In the genomic region with DNA sequence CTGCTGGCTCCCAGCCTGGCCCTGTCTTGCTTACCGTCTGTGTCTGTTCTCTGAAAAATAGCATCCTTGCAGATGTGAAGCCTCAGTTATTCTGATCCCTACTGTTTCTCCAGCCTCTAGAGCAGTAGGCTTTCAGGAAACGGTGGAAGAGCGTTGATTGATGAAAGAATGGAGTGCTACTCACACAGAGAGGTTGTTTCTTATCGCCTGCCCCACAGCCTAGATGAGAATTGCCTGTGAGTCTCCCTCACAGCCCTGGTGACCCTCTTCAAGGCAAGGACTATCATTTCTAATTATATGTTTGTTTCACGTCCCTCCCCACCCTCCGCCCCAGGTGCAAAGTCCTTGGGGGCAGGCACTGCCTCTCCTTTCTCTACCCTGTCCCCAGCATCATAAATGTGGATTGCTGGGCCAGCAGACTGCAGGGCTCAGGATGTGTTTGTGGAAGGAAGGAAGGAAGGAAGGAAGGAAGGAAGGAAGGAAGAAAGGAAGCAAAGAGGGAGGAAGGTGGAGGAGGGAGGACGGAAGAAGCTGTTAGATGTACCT, we compare ENCODE assay signal across 21 cellular contexts.
"Had no signal": no experiment of that assay in that cellular context is flagged by ENCODE, and none has a peak within 500 bp of the region (broad histone marks: within the 10 kb centered on the region; RNA-seq: fewer than 3 reads in every experiment).

No MANE protein-coding gene starts in this region.

- H3K4me1 Mint-ChIP-seq: memory B cell; stimulated activated naive B cell treated with anti-CD40 and anti-IgM and Interleukin-4, amounts not matched to agents 10 μg/mL and 1 μg/mL and 100 μg/mL, for 72 hours; stimulated activated naive CD8-positive, alpha-beta T cell treated with anti-CD3 and anti-CD28 coated beads, Interleukin-15, amount 100 ng/mL, for 72 hours had no signal

- H3K36me3 ChIP-seq: gastrocnemius medialis, heart right ventricle, left ventricle myocardium inferior, lower lobe of right lung, right lobe of liver, spleen had no signal

- H3K27me3 ChIP-seq: right lobe of liver had no signal

- DNase-seq: effector CD8-positive, alpha-beta T cell; gastrocnemius medialis; heart right ventricle; islet precursor cell; left ventricle myocardium inferior; lower lobe of right lung; psoas muscle; retina; right lobe of liver; spleen; stimulated activated CD4-positive, alpha-beta T cell treated with anti-CD3 and anti-CD28 coated beads, Interleukin-15, amount 100 ng/mL, for 24 hours; stimulated activated CD4-positive, alpha-beta T cell treated with anti-CD3 and anti-CD28 coated beads, Interleukin-1b, Interleukin-23, amount 100 ng/mL, for 48 hours; stimulated activated CD4-positive, alpha-beta T cell treated with anti-CD3 and anti-CD28 coated beads, Interleukin-4, amount 100 ng/mL, for 4 hours; stimulated activated naive B cell treated with anti-CD40 and anti-IgM and Interleukin-4, amounts not matched to agents 10 μg/mL and 1 μg/mL and 100 μg/mL, for 72 hours; stimulated activated naive CD8-positive, alpha-beta T cell treated with anti-CD3 and anti-CD28 coated beads, Interleukin-15, amount 100 ng/mL, for 72 hours had no signal

- H3K27ac ChIP-seq: coronary artery, gastrocnemius medialis, heart right ventricle, left ventricle myocardium inferior, lower lobe of right lung, psoas muscle, right lobe of liver, spleen had no signal

- H3K4me1 ChIP-seq: gastrocnemius medialis, heart right ventricle, left ventricle myocardium inferior, lower lobe of right lung, psoas muscle, right lobe of liver, spleen had no signal

- H3K4me3 Mint-ChIP-seq: memory B cell; mesothelial cell of epicardium; natural killer cell treated with Interleukin-12 subunit alpha and Interleukin-12 subunit beta and Interleukin-15 and Interleukin-18, amount 100 ng/mL, for 72 hours; stimulated activated naive B cell treated with anti-CD40 and anti-IgM and Interleukin-4, amounts not matched to agents 10 μg/mL and 1 μg/mL and 100 μg/mL, for 72 hours; stimulated activated naive CD8-positive, alpha-beta T cell treated with anti-CD3 and anti-CD28 coated beads, Interleukin-15, amount 100 ng/mL, for 72 hours; type B pancreatic cell had no signal

- H3K4me3 ChIP-seq: coronary artery, gastrocnemius medialis, heart right ventricle, left ventricle myocardium inferior, lower lobe of right lung, psoas muscle, right lobe of liver, spleen had no signal

- H3K36me3 Mint-ChIP-seq: memory B cell; mesothelial cell of epicardium; natural killer cell treated with Interleukin-12 subunit alpha and Interleukin-12 subunit beta and Interleukin-15 and Interleukin-18, amount 100 ng/mL, for 72 hours; stimulated activated naive B cell treated with anti-CD40 and anti-IgM and Interleukin-4, amounts not matched to agents 10 μg/mL and 1 μg/mL and 100 μg/mL, for 72 hours; type B pancreatic cell had no signal

- ATAC-seq: esophagus mucosa; gastrocnemius medialis; heart right ventricle; lower lobe of right lung; natural killer cell treated with Interleukin-12 subunit alpha and Interleukin-12 subunit beta and Interleukin-15 and Interleukin-18, amount 100 ng/mL, for 72 hours; psoas muscle; right lobe of liver; stimulated activated naive B cell treated with anti-CD40 and anti-IgM and Interleukin-4, amounts not matched to agents 10 μg/mL and 1 μg/mL and 100 μg/mL, for 72 hours; stimulated activated naive CD8-positive, alpha-beta T cell treated with anti-CD3 and anti-CD28 coated beads, Interleukin-15, amount 100 ng/mL, for 72 hours had no signal

- H3K9me3 ChIP-seq: gastrocnemius medialis, heart right ventricle, left ventricle myocardium inferior, lower lobe of right lung, psoas muscle, right lobe of liver, spleen had no signal

- H3K9me3 Mint-ChIP-seq: memory B cell; mesothelial cell of epicardium; natural killer cell treated with Interleukin-12 subunit alpha and Interleukin-12 subunit beta and Interleukin-15 and Interleukin-18, amount 100 ng/mL, for 72 hours; stimulated activated naive B cell treated with anti-CD40 and anti-IgM and Interleukin-4, amounts not matched to agents 10 μg/mL and 1 μg/mL and 100 μg/mL, for 72 hours; stimulated activated naive CD8-positive, alpha-beta T cell treated with anti-CD3 and anti-CD28 coated beads, Interleukin-15, amount 100 ng/mL, for 72 hours; type B pancreatic cell had no signal

- H3K27ac Mint-ChIP-seq: memory B cell; mesothelial cell of epicardium; natural killer cell treated with Interleukin-12 subunit alpha and Interleukin-12 subunit beta and Interleukin-15 and Interleukin-18, amount 100 ng/mL, for 72 hours; stimulated activated naive B cell treated with anti-CD40 and anti-IgM and Interleukin-4, amounts not matched to agents 10 μg/mL and 1 μg/mL and 100 μg/mL, for 72 hours; type B pancreatic cell had no signal
